21 cellular contexts compared by ENCODE assay signal in genomic region chr3:31223278-31223677, GRCh38.
DNase-seq lines count a peak whose midpoint lies in the region; ATAC-seq and TF ChIP-seq lines count a peak whose summit lies in the region.
"Had no signal": no experiment of that assay in that cellular context is flagged by ENCODE, and none has a peak within 500 bp of the region (broad histone marks: within the 10 kb centered on the region; RNA-seq: fewer than 3 reads in every experiment).

No MANE protein-coding gene starts in this region.

- no peaks in the 10 kb centered on the region for H3K36me3 ChIP-seq in BLaER1
- H3K36me3 ChIP-seq: right lobe of liver, thyroid gland had no signal

- H3K27ac ChIP-seq in BLaER1 = peak overlapping the region; percentile 96
- H3K27ac ChIP-seq: right lobe of liver, RWPE1, thyroid gland, VCaP had no signal

- no peak overlapping the region for H3K4me3 ChIP-seq in BLaER1
- H3K4me3 ChIP-seq: right lobe of liver, thyroid gland had no signal

- no TSS peak for BruUV-seq in Calu3 (replicated peaks; lab: Mats Ljungman, UMichigan)

- H3K27me3 ChIP-seq in BLaER1 = no peaks in the 10 kb centered on the region
- H3K27me3 ChIP-seq: right lobe of liver, thyroid gland had no signal

- H3K9me3 ChIP-seq in BLaER1 = peaks cover 8% of the 10 kb centered on the region
- H3K9me3 ChIP-seq: right lobe of liver, thyroid gland had no signal

- peak overlapping the region; percentile 42 for H3K9ac ChIP-seq in BLaER1

- peaks cover 98% of the 10 kb centered on the region for H3K4me1 ChIP-seq in BLaER1
- H3K4me1 ChIP-seq: right lobe of liver had no signal

- no peak for ATAC-seq in memory B cell (ENCODE audit: low read depth)
- no peak for ATAC-seq in HG03469 (IDR thresholded peaks at IDR 0.05; ENCODE audit: unreplicated experiment)
- ATAC-seq in HG03175 (IDR thresholded peaks at IDR 0.05; ENCODE audit: unreplicated experiment) = no peak
- ATAC-seq: activated naive CD4-positive, alpha-beta T cell treated with anti-CD3 and anti-CD28 coated beads, Interleukin-2, amount 50 U/mL, for 72 hours; right lobe of liver had no signal

- no peaks in the 10 kb centered on the region for H4K20me1 ChIP-seq in BLaER1

- H3K4me1 Mint-ChIP-seq in CD14-positive monocyte (peaks cover 49% of the 10 kb centered on the region), memory B cell (peaks cover 39% of the 10 kb centered on the region), Calu3 (ENCODE audit: low read depth, unreplicated experiment) (no peaks in the 10 kb centered on the region)
- H3K4me1 Mint-ChIP-seq in T-helper 1 cell treated with Interleukin-12 subunit alpha and Interleukin-12 subunit beta and Interleukin-4 antibody, amounts not matched to agents 30 μg/mL and 1 μg/mL, for 36 hours (ENCODE audit: low read depth) = peaks cover 78% of the 10 kb centered on the region

- CTCF ChIA-PET in Calu3 (lab: Charles Lee) = interaction anchor here (0.6 kb wide), 1 partner anchor 152 kb away, joined by 3 read pairs; no protein-coding TSS in a partner anchor

- TF ChIP-seq CTCF in CD14-positive monocyte (IDR thresholded peaks at IDR 0.05) (no peak), Calu3 (IDR thresholded peaks at IDR 0.05; ENCODE audit: unreplicated experiment) (no peak)

- DNase-seq in CD14-positive monocyte (ENCODE audit: low spot score) = no peak
- no peak for DNase-seq in memory B cell (ENCODE audit: low spot score in 2 of 2)
- no peak for DNase-seq in Calu3
- DNase-seq: KG1; MV-4-11; NCI-H187; NCI-H524 treated with DMSO at 0.1 percent for 48 hours; posterior cingulate gyrus; right lobe of liver; stimulated activated CD4-positive, alpha-beta T cell treated with anti-CD3 and anti-CD28 coated beads, Interleukin-12 subunit alpha, Interleukin-12 subunit beta, amount 100 ng/mL, for 4 hours; stimulated activated CD4-positive, alpha-beta T cell treated with anti-CD3 and anti-CD28 coated beads, Interleukin-4, amount 100 ng/mL, for 4 hours had no signal

- H3K27me3 Mint-ChIP-seq in CD14-positive monocyte (ENCODE audit: low read depth in 3 of 3) (peaks cover 0 to 3% (median 2%) of the 10 kb centered on the region in 3 donors), memory B cell (no peaks in the 10 kb centered on the region), Calu3 (ENCODE audit: unreplicated experiment) (no peaks in the 10 kb centered on the region)
- H3K27me3 Mint-ChIP-seq in T-helper 1 cell treated with Interleukin-12 subunit alpha and Interleukin-12 subunit beta and Interleukin-4 antibody, amounts not matched to agents 30 μg/mL and 1 μg/mL, for 36 hours (ENCODE audit: low read depth) = no peaks in the 10 kb centered on the region
- H3K27me3 Mint-ChIP-seq: stimulated activated naive CD8-positive, alpha-beta T cell treated with anti-CD3 and anti-CD28 coated beads, Interleukin-15, Interleukin-2, amounts not matched to agents 100 ng/mL and 50 ng/mL, for 24 hours had no signal

- H3K27ac Mint-ChIP-seq in CD14-positive monocyte = peak overlapping the region in 6 of 7 donors; percentile 8 to 67 (median 32)
- H3K27ac Mint-ChIP-seq in T-helper 1 cell treated with Interleukin-12 subunit alpha and Interleukin-12 subunit beta and Interleukin-4 antibody, amounts not matched to agents 30 μg/mL and 1 μg/mL, for 36 hours = peak overlapping the region; percentile 85
- H3K27ac Mint-ChIP-seq in memory B cell = peak overlapping the region; percentile 77
- H3K27ac Mint-ChIP-seq in Calu3 (ENCODE audit: unreplicated experiment) = no peak overlapping the region

- H3K9me3 Mint-ChIP-seq in CD14-positive monocyte (peaks cover 0 to 3% (median 0%) of the 10 kb centered on the region in 7 donors), memory B cell (peaks cover 1% of the 10 kb centered on the region), Calu3 (ENCODE audit: low read depth, unreplicated experiment) (no peaks in the 10 kb centered on the region)
- peaks cover 10% of the 10 kb centered on the region for H3K9me3 Mint-ChIP-seq in T-helper 1 cell treated with Interleukin-12 subunit alpha and Interleukin-12 subunit beta and Interleukin-4 antibody, amounts not matched to agents 30 μg/mL and 1 μg/mL, for 36 hours
- H3K9me3 Mint-ChIP-seq: neural crest cell had no signal

- H3K36me3 Mint-ChIP-seq in CD14-positive monocyte (no peaks in the 10 kb centered on the region), memory B cell (no peaks in the 10 kb centered on the region), Calu3 (ENCODE audit: insufficient read depth, unreplicated experiment) (no peaks in the 10 kb centered on the region)
- H3K36me3 Mint-ChIP-seq in T-helper 1 cell treated with Interleukin-12 subunit alpha and Interleukin-12 subunit beta and Interleukin-4 antibody, amounts not matched to agents 30 μg/mL and 1 μg/mL, for 36 hours (ENCODE audit: low read depth) = peaks cover 24% of the 10 kb centered on the region

- no peak overlapping the region for H3K4me3 Mint-ChIP-seq in CD14-positive monocyte
- H3K4me3 Mint-ChIP-seq in T-helper 1 cell treated with Interleukin-12 subunit alpha and Interleukin-12 subunit beta and Interleukin-4 antibody, amounts not matched to agents 30 μg/mL and 1 μg/mL, for 36 hours = peak overlapping the region; percentile 49
- no peak overlapping the region for H3K4me3 Mint-ChIP-seq in memory B cell
- no peak overlapping the region for H3K4me3 Mint-ChIP-seq in Calu3 (ENCODE audit: low read depth, unreplicated experiment)
- H3K4me3 Mint-ChIP-seq: neural crest cell; stimulated activated naive CD8-positive, alpha-beta T cell treated with anti-CD3 and anti-CD28 coated beads, Interleukin-15, Interleukin-2, amounts not matched to agents 100 ng/mL and 50 ng/mL, for 24 hours had no signal

- peak overlapping the region; percentile 91 for H3K4me2 ChIP-seq in BLaER1

- intact Hi-C loops in CD14-positive monocyte (cut with micrococcal nuclease) = no loop called here
- intact Hi-C loops in Calu3 (cut with micrococcal nuclease; ENCODE audit: unreplicated experiment) = no loop called here
